Comparison of ENCODE assay signal across 2 cellular contexts in genomic region chr1:1406101-1406820, GRCh38.
TF ChIP-seq lines count a peak whose summit lies in the region.

No MANE protein-coding gene starts in this region.

TF ChIP-seq in H1, 55 proteins besides CTCF, POLR2A, EP300 and RAD21:
- TF ChIP-seq BACH1 (IDR thresholded peaks at IDR 0.05; ENCODE audit: low read length) (no peak), NRF1 (IDR thresholded peaks at IDR 0.05; ENCODE audit: low read depth, low read length) (no peak), HDAC6 (IDR thresholded peaks at IDR 0.05; ENCODE audit: low read depth, low read length) (no peak), SIN3A (conservative IDR thresholded peaks at IDR 0.05 in 1 of 2, IDR thresholded peaks at IDR 0.05 in 1 of 2; ENCODE audit: low read depth in 1 of 2, low read length in 2 of 2) (no peak), MAFK (IDR thresholded peaks at IDR 0.05; ENCODE audit: low read depth, low read length) (no peak), TBP (IDR thresholded peaks at IDR 0.05; ENCODE audit: low read depth, low read length) (no peak), GTF2F1 (IDR thresholded peaks at IDR 0.05; ENCODE audit: borderline replicate concordance, low read depth, low read length) (no peak), SIX5 (IDR thresholded peaks at IDR 0.05; ENCODE audit: low read depth, low read length) (no peak), EGR1 (IDR thresholded peaks at IDR 0.05; ENCODE audit: borderline replicate concordance, low read depth, low read length) (no peak), CHD1 (IDR thresholded peaks at IDR 0.05; ENCODE audit: low read depth, low read length) (no peak)

TF ChIP-seq in neural cell, 6 proteins besides CTCF, POLR2A, EP300 and RAD21:
- TF ChIP-seq EZH2 (IDR thresholded peaks at IDR 0.05; ENCODE audit: borderline replicate concordance, insufficient read depth, low read length, poor library complexity, severe bottlenecking) (no peak), TAF1 (IDR thresholded peaks at IDR 0.05; ENCODE audit: low read depth) (no peak), REST (IDR thresholded peaks at IDR 0.05; ENCODE audit: borderline replicate concordance) (no peak), POLR2AphosphoS5 (IDR thresholded peaks at IDR 0.05) (no peak), SMC3 (conservative IDR thresholded peaks at IDR 0.05; ENCODE audit: poor library complexity) (no peak), MXI1 (conservative IDR thresholded peaks at IDR 0.05; ENCODE audit: poor library complexity, severe bottlenecking) (no peak)
TF ChIP-seq in neural cell: peak in this region for 0.
